In genomic region chr6:137902721-137903120, GRCh38 we compare ENCODE assay signal across 20 cellular contexts.
"Had no signal": no experiment of that assay in that cellular context is flagged by ENCODE, and none has a peak within 500 bp of the region (broad histone marks: within the 10 kb centered on the region; RNA-seq: fewer than 3 reads in every experiment).

No MANE protein-coding gene starts in this region.

- H3K36me3 Mint-ChIP-seq: activated naive CD8-positive, alpha-beta T cell treated with anti-CD3 and anti-CD28 coated beads, Interleukin-2, amount 10 ng/mL, durations not matched to agents 7 days and 5 days; stimulated activated memory B cell treated with anti-CD40 and anti-IgM and Interleukin-4, amounts not matched to agents 10 μg/mL and 1 μg/mL and 100 μg/mL, for 72 hours had no signal

- H3K27me3 Mint-ChIP-seq: activated naive CD8-positive, alpha-beta T cell treated with anti-CD3 and anti-CD28 coated beads, Interleukin-2, amount 10 ng/mL, durations not matched to agents 7 days and 5 days; progenitor cell of endocrine pancreas; stimulated activated memory B cell treated with anti-CD40 and anti-IgM and Interleukin-4, amounts not matched to agents 10 μg/mL and 1 μg/mL and 100 μg/mL, for 72 hours had no signal

- H3K27ac Mint-ChIP-seq: activated naive CD8-positive, alpha-beta T cell treated with anti-CD3 and anti-CD28 coated beads, Interleukin-2, amount 10 ng/mL, durations not matched to agents 7 days and 5 days; progenitor cell of endocrine pancreas had no signal

- ATAC-seq: left cardiac atrium; left ventricle myocardium superior; stimulated activated memory B cell treated with anti-CD40 and anti-IgM and Interleukin-4, amounts not matched to agents 10 μg/mL and 1 μg/mL and 100 μg/mL, for 72 hours had no signal

- H3K9me3 Mint-ChIP-seq: activated naive CD8-positive, alpha-beta T cell treated with anti-CD3 and anti-CD28 coated beads, Interleukin-2, amount 10 ng/mL, durations not matched to agents 7 days and 5 days; stimulated activated memory B cell treated with anti-CD40 and anti-IgM and Interleukin-4, amounts not matched to agents 10 μg/mL and 1 μg/mL and 100 μg/mL, for 72 hours had no signal

- H3K4me3 Mint-ChIP-seq: activated naive CD8-positive, alpha-beta T cell treated with anti-CD3 and anti-CD28 coated beads, Interleukin-2, amount 10 ng/mL, durations not matched to agents 7 days and 5 days; stimulated activated memory B cell treated with anti-CD40 and anti-IgM and Interleukin-4, amounts not matched to agents 10 μg/mL and 1 μg/mL and 100 μg/mL, for 72 hours had no signal

- DNase-seq: activated CD4-positive, alpha-beta T cell treated with anti-CD3 and anti-CD28 coated beads for 48 hours; activated effector memory CD4-positive, alpha-beta T cell treated with Interleukin-2 at 50 U/mL for 16 hours; activated naive CD8-positive, alpha-beta T cell treated with anti-CD3 and anti-CD28 coated beads, Interleukin-2, amount 10 ng/mL, durations not matched to agents 7 days and 5 days; amniotic stem cell; brain microvascular endothelial cell; cortex of kidney; foreskin fibroblast; head of caudate nucleus; hippocampal formation; left cardiac atrium; left ventricle myocardium superior; ovary; retina; sigmoid colon; small intestine; stimulated activated CD4-positive, alpha-beta T cell treated with anti-CD3 and anti-CD28 coated beads, Interleukin-1b, Interleukin-23, amount 100 ng/mL, for 48 hours; stimulated activated CD4-positive, alpha-beta T cell treated with anti-CD3 and anti-CD28 coated beads, Interleukin-4, amount 100 ng/mL, for 4 hours; stimulated activated CD8-positive, alpha-beta memory T cell treated with anti-CD3 and anti-CD28 coated beads, Interleukin-4, amount 100 ng/mL, for 48 hours had no signal
